ENCODE assay signal across 10 cellular contexts in genomic region chr13:98739023-98739422, GRCh38. TPM values are rescaled to one million over a fixed set of nuclear protein-coding genes. Genes with fewer than 3 reads are reported as not detected.
"Had no signal": no experiment of that assay in that cellular context is flagged by ENCODE, and none has a peak within 500 bp of the region (broad histone marks: within the 10 kb centered on the region; RNA-seq: fewer than 3 reads in every experiment).

No MANE protein-coding gene starts in this region.

- H2AFZ ChIP-seq: GM23248 had no signal

- ATAC-seq: K562 had no signal

- H3K4me3 ChIP-seq: GM23248, K562 had no signal

- H3K9ac ChIP-seq: GM23248 had no signal

- FAIRE-seq: H54, K562 had no signal

- H3K27ac ChIP-seq: GM23248, HL-60 had no signal

- H3K4me3 Mint-ChIP-seq: H9 had no signal

- DNase-seq: GM23248, GOT3, HCEC 1CT, IMR-90, KG1 had no signal

RNA-seq across cellular contexts. Expression of gene SLC15A1, which starts 13.4 kb away (rescaled TPM):
- total RNA-seq: GM23248, HT1080, IMR-90, K562 had no signal
- polyA plus RNA-seq: GM23248, IMR-90, K562 had no signal
